10 cellular contexts compared by ENCODE assay signal in the genomic region with DNA sequence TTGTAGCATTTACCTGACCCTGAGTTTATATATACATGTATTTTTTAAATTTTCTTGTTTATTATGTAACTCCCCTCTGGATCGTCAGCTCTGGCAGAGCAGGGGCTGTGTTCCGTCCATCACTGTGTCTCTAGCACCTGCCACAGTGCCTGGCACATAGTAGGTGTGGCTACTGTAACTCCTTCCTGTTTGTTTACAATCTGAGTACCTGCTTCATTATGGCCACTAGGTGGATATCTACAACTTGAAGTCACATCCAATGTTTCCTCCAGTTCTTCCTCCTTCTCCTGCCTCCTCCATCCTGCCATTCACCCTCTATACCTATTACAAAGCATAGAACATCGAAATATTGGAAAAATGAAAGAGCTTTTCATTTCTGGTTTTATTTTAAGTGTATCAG. TPM values are rescaled to one million over a fixed set of nuclear protein-coding genes. Genes with fewer than 3 reads are reported as not detected.
DNase-seq lines count a peak whose midpoint lies in the region; ATAC-seq and TF ChIP-seq lines count a peak whose summit lies in the region.
"Had no signal": no experiment of that assay in that cellular context is flagged by ENCODE, and none has a peak within 500 bp of the region (broad histone marks: within the 10 kb centered on the region; RNA-seq: fewer than 3 reads in every experiment).

No MANE protein-coding gene starts in this region.

- no peaks in the 10 kb centered on the region for H3K27me3 ChIP-seq in hepatocyte
- no peaks in the 10 kb centered on the region for H3K27me3 ChIP-seq in psoas muscle (ENCODE audit: insufficient read depth in 3 of 3, low read length in 2 of 3)
- no peaks in the 10 kb centered on the region for H3K27me3 ChIP-seq in osteoblast (ENCODE audit: insufficient read depth, low read length)

- peak; percentile 26 for TF ChIP-seq CTCF in hepatocyte (IDR thresholded peaks at IDR 0.05; ENCODE audit: poor library complexity)
- TF ChIP-seq CTCF in psoas muscle (IDR thresholded peaks at IDR 0.05) = no peak
- no peak for TF ChIP-seq CTCF in osteoblast (IDR thresholded peaks at IDR 0.05; ENCODE audit: extremely low read depth, low read depth, low read length)
- no peak for TF ChIP-seq CTCF in lower leg skin (IDR thresholded peaks at IDR 0.05)

- intact Hi-C loops in psoas muscle (cut with DNase I) (no loop called here), lower leg skin (cut with DNase I; ENCODE audit: low total_unique reads) (no loop called here)

- WGBS in hepatocyte (ENCODE audit: low lambda C conversion rate, missing lambda C conversion rate) = 80% methylated on average over 3 of the region's 3 CpGs
- 79 to 85% (median 80%) methylated on average over 3 of the region's 3 CpGs for WGBS in psoas muscle, 3 donors
- 83 to 84% methylated on average over 3 of the region's 3 CpGs for WGBS in lower leg skin, 2 donors

- no peaks in the 10 kb centered on the region for H3K36me3 ChIP-seq in hepatocyte (replicated peaks; ENCODE audit: insufficient read depth, low read depth)
- H3K36me3 ChIP-seq in psoas muscle (ENCODE audit: insufficient read depth in 1 of 2, low read depth in 1 of 2) = no peaks in the 10 kb centered on the region
- H3K36me3 ChIP-seq in osteoblast (ENCODE audit: insufficient read depth, low read length) = no peaks in the 10 kb centered on the region

- H3K9me2 ChIP-seq in hepatocyte (replicated peaks; ENCODE audit: insufficient read depth) = no peaks in the 10 kb centered on the region

- TF ChIP-seq POLR2A in lower leg skin (IDR thresholded peaks at IDR 0.05) = no peak

- H3K4me1 ChIP-seq in hepatocyte (ENCODE audit: insufficient read depth) = no peaks in the 10 kb centered on the region
- no peaks in the 10 kb centered on the region for H3K4me1 ChIP-seq in psoas muscle
- no peaks in the 10 kb centered on the region for H3K4me1 ChIP-seq in osteoblast (ENCODE audit: insufficient read depth, low read length)

- H4K20me1 ChIP-seq in hepatocyte (ENCODE audit: insufficient read depth, poor library complexity, severe bottlenecking) (no peaks in the 10 kb centered on the region), osteoblast (ENCODE audit: insufficient read depth, low read length) (no peaks in the 10 kb centered on the region)

- H3K4me3 ChIP-seq in hepatocyte = no peak overlapping the region
- H3K4me3 ChIP-seq in psoas muscle = no peak overlapping the region
- no peak overlapping the region for H3K4me3 ChIP-seq in osteoblast (ENCODE audit: insufficient read depth, low read length)
- no peak overlapping the region for H3K4me3 ChIP-seq in lower leg skin (ENCODE audit: low read depth, poor library complexity, severe bottlenecking)

- H3K79me2 ChIP-seq in hepatocyte (no peaks in the 10 kb centered on the region), osteoblast (ENCODE audit: insufficient read depth, low read length) (no peaks in the 10 kb centered on the region)

- no peaks in the 10 kb centered on the region for H3K9me3 ChIP-seq in hepatocyte (ENCODE audit: low read depth)
- no peaks in the 10 kb centered on the region for H3K9me3 ChIP-seq in psoas muscle
- no peaks in the 10 kb centered on the region for H3K9me3 ChIP-seq in osteoblast (ENCODE audit: low read depth, low read length)

- H3K27ac ChIP-seq in hepatocyte (no peak overlapping the region), psoas muscle (no peak overlapping the region), osteoblast (ENCODE audit: low read depth, low read length) (no peak overlapping the region)

- DNase-seq in DMS53 treated with DMSO at 0.1 percent for 48 hours (lab: John Stamatoyannopoulos, UW; ENCODE audit: unreplicated experiment) (peak; percentile 4), hepatocyte (ENCODE audit: low spot score) (no peak), psoas muscle (no peak), osteoblast (ENCODE audit: insufficient read length, low spot score, missing footprints) (no peak), lower leg skin (ENCODE audit: low spot score in 2 of 2) (no peak)
- DNase-seq: activated CD4-positive, alpha-beta T cell treated with anti-CD3 and anti-CD28 coated beads, Interleukin-2, amount 50 U/mL, for 4 hours; cerebellar nuclear complex had no signal

- H3K4me2 ChIP-seq in hepatocyte (no peak overlapping the region), osteoblast (ENCODE audit: insufficient read depth, low read length) (no peak overlapping the region)

- ATAC-seq in GM18907 (IDR thresholded peaks at IDR 0.05; ENCODE audit: unreplicated experiment) (peak; percentile 50), HG03565 (IDR thresholded peaks at IDR 0.05; ENCODE audit: unreplicated experiment) (peak; percentile 78), HG02938 (IDR thresholded peaks at IDR 0.05; ENCODE audit: unreplicated experiment) (no peak), psoas muscle (no peak)

- no peak overlapping the region for H2AFZ ChIP-seq in hepatocyte
- H2AFZ ChIP-seq in osteoblast (ENCODE audit: low read length) = no peak overlapping the region

RNA-seq across cellular contexts. Expression of a gene that starts 14.2 kb away (rescaled TPM):
- total RNA-seq in hepatocyte (not detected in 2 replicates), psoas muscle (under 1 TPM in 2 of 4 donors, not detected in 2; 0.38 to 0.39 TPM), osteoblast (under 0.01 TPM in 2 replicates), lower leg skin (not detected)
- polyA plus RNA-seq in hepatocyte (not detected in 2 replicates), psoas muscle (under 1 TPM in 2 of 3 donors, not detected in 1; 0.05 to 0.09 TPM)

Comparison
In these comparisons a context has a peak if more than half of its experiments do, and no peak if none do; other contexts are left out.
1. ATAC-seq: peak in GM18907 (single experiment) and HG03565 (single experiment); none in HG02938 (single experiment) and psoas muscle (0 of 4).